19 cellular contexts compared by ENCODE assay signal in genomic region chr4:1879491-1879890, GRCh38. TPM values are rescaled to one million over a fixed set of nuclear protein-coding genes. Genes with fewer than 3 reads are reported as not detected.
DNase-seq lines count a peak whose midpoint lies in the region; ATAC-seq and TF ChIP-seq lines count a peak whose summit lies in the region.
"Had no signal": no experiment of that assay in that cellular context is flagged by ENCODE, and none has a peak within 500 bp of the region (broad histone marks: within the 10 kb centered on the region; RNA-seq: fewer than 3 reads in every experiment).

No MANE protein-coding gene starts in this region.

- H3K4me1 Mint-ChIP-seq in MCF 10A (ENCODE audit: insufficient read depth, unreplicated experiment) (peaks cover 29% of the 10 kb centered on the region), type B pancreatic cell (ENCODE audit: unreplicated experiment) (peaks cover 46% of the 10 kb centered on the region)

- no peak overlapping the region for H3K27ac ChIP-seq in breast epithelium
- H3K27ac ChIP-seq in RWPE1, result peak overlapping the region; percentile 23
- H3K27ac ChIP-seq: psoas muscle, uterus had no signal

- no peak for TF ChIP-seq POLR2A in breast epithelium (IDR thresholded peaks at IDR 0.05)
- TF ChIP-seq POLR2A in erythroblast (IDR thresholded peaks at IDR 0.05; ENCODE audit: low read length), result no peak

- no peaks in the 10 kb centered on the region for H3K4me1 ChIP-seq in breast epithelium
- H3K4me1 ChIP-seq: uterus had no signal

- CTCF ChIA-PET in MCF 10A (lab: Yijun Ruan, JAX), result interaction anchor here (0.7 to 2.9 kb wide), 2 partner anchors 20 to 297 kb away, joined by 3 to 11 read pairs; no protein-coding TSS in a partner anchor
- CTCF ChIA-PET in RWPE1 (lab: Yijun Ruan, JAX), result no interaction called here

- H3K36me3 Mint-ChIP-seq in MCF 10A (ENCODE audit: insufficient read depth, unreplicated experiment) (no peaks in the 10 kb centered on the region), type B pancreatic cell (peaks cover 10% of the 10 kb centered on the region)
- H3K36me3 Mint-ChIP-seq: activated naive CD4-positive, alpha-beta T cell treated with anti-CD3 and anti-CD28 coated beads, Interleukin-2, amount 50 U/mL, for 24 hours had no signal

- H3K36me3 ChIP-seq in breast epithelium, result no peaks in the 10 kb centered on the region
- H3K36me3 ChIP-seq: MG63, uterus had no signal

- no peak for DNase-seq in MCF 10A (ENCODE audit: unreplicated experiment)
- DNase-seq in breast epithelium (ENCODE audit: low spot score in 2 of 2), result no peak
- DNase-seq in RWPE1 (ENCODE audit: low spot score), result no peak
- peak; percentile 28 to 45 for DNase-seq in erythroblast (lab: John Stamatoyannopoulos, UW)
- DNase-seq in type B pancreatic cell (ENCODE audit: extremely low spot score, unreplicated experiment), result no peak
- DNase-seq in left colon, result no peak
- DNase-seq: effector memory CD8-positive, alpha-beta T cell; left ventricle myocardium superior; MG63; NCI-H2081; NCI-H524; PC-3; psoas muscle; stimulated activated naive CD4-positive, alpha-beta T cell; uterus had no signal

- no peak overlapping the region for H3K4me3 ChIP-seq in breast epithelium
- H3K4me3 ChIP-seq: MG63, psoas muscle, uterus had no signal

- ATAC-seq in GM21515 (IDR thresholded peaks at IDR 0.05; ENCODE audit: unreplicated experiment) (no peak), left colon (no peak), GM19351 (IDR thresholded peaks at IDR 0.05; ENCODE audit: unreplicated experiment) (no peak)
- ATAC-seq: effector memory CD8-positive, alpha-beta T cell; left ventricle myocardium superior; psoas muscle; SK-N-SH treated with all-trans-retinoic acid at 6 μM for 48 hours had no signal

- no peak overlapping the region for H3K4me3 Mint-ChIP-seq in MCF 10A (ENCODE audit: unreplicated experiment)
- no peak overlapping the region for H3K4me3 Mint-ChIP-seq in type B pancreatic cell
- H3K4me3 Mint-ChIP-seq: activated naive CD4-positive, alpha-beta T cell treated with anti-CD3 and anti-CD28 coated beads, Interleukin-2, amount 50 U/mL, for 24 hours; effector memory CD8-positive, alpha-beta T cell had no signal

- H3K27me3 Mint-ChIP-seq in MCF 10A (ENCODE audit: insufficient read depth, unreplicated experiment) (no peaks in the 10 kb centered on the region), type B pancreatic cell (no peaks in the 10 kb centered on the region)
- H3K27me3 Mint-ChIP-seq: activated naive CD4-positive, alpha-beta T cell treated with anti-CD3 and anti-CD28 coated beads, Interleukin-2, amount 50 U/mL, for 24 hours; effector memory CD8-positive, alpha-beta T cell had no signal

- intact Hi-C loops in MCF 10A (cut with micrococcal nuclease) (no loop called here), breast epithelium (cut with DNase I; ENCODE audit: low total_unique reads) (no loop called here), left colon (cut with DNase I, micrococcal nuclease) (no loop called here)

- H3K9me3 ChIP-seq in breast epithelium, result no peaks in the 10 kb centered on the region
- H3K9me3 ChIP-seq: MG63, psoas muscle, uterus had no signal

- H3K27me3 ChIP-seq in breast epithelium, result no peaks in the 10 kb centered on the region
- H3K27me3 ChIP-seq: MG63, uterus had no signal

- H3K27ac Mint-ChIP-seq in MCF 10A (ENCODE audit: low read depth, unreplicated experiment), result peak overlapping the region; percentile 29
- peak overlapping the region; percentile 70 for H3K27ac Mint-ChIP-seq in type B pancreatic cell
- H3K27ac Mint-ChIP-seq: activated naive CD4-positive, alpha-beta T cell treated with anti-CD3 and anti-CD28 coated beads, Interleukin-2, amount 50 U/mL, for 24 hours had no signal

- POLR2A ChIA-PET in MCF 10A (lab: Yijun Ruan, JAX), result no interaction called here
- POLR2A ChIA-PET in RWPE1 (lab: Yijun Ruan, JAX; ENCODE audit: low non-redundant PET), result no interaction called here

- H3K9me3 Mint-ChIP-seq in MCF 10A (ENCODE audit: unreplicated experiment) (no peaks in the 10 kb centered on the region), type B pancreatic cell (no peaks in the 10 kb centered on the region)
- H3K9me3 Mint-ChIP-seq: activated naive CD4-positive, alpha-beta T cell treated with anti-CD3 and anti-CD28 coated beads, Interleukin-2, amount 50 U/mL, for 24 hours; effector memory CD8-positive, alpha-beta T cell had no signal

- no TSS peak for BruUV-seq in MCF 10A (replicated peaks; lab: Mats Ljungman, UMichigan)

- no peak for TF ChIP-seq CTCF in MCF 10A (IDR thresholded peaks at IDR 0.05; ENCODE audit: unreplicated experiment)
- no peak for TF ChIP-seq CTCF in breast epithelium (IDR thresholded peaks at IDR 0.05)
- TF ChIP-seq CTCF in RWPE1 (conservative IDR thresholded peaks at IDR 0.05; ENCODE audit: low read depth), result no peak
- TF ChIP-seq CTCF in type B pancreatic cell (conservative IDR thresholded peaks at IDR 0.05), result no peak

RNA-seq across cellular contexts. Expression of gene NSD2, which starts 8.3 kb away (rescaled TPM):
- total RNA-seq in MCF 10A (2022), result 100 and 109 TPM in 2 replicates
- total RNA-seq in breast epithelium, result 10 to 100 TPM; 24.6 to 36.7 (median 30.8) TPM
- total RNA-seq in type B pancreatic cell (ENCODE audit: low replicate concordance), result 70.6 and 156 TPM in 2 replicates
- total RNA-seq in left colon, result 100 to 1,000 TPM in 1 of 2 donors, 10 to 100 TPM in 1; 64.5 to 115 TPM

RNA-seq across cellular contexts. Expression of gene LETM1, which starts 23.5 kb away (rescaled TPM):
- total RNA-seq in MCF 10A (2022) (85.0 and 86.3 TPM in 2 replicates), breast epithelium (10 to 100 TPM; 31.0 to 42.9 (median 32.5) TPM), type B pancreatic cell (ENCODE audit: low replicate concordance) (61.1 and 64.3 TPM in 2 replicates), left colon (100 to 1,000 TPM; 112 to 160 TPM)

Comparison
In these comparisons a context has a peak if more than half of its experiments do, and no peak if none do; other contexts are left out.
1. DNase-seq: peak in erythroblast (2 of 2); none in MCF 10A (single experiment), breast epithelium (0 of 2), RWPE1 (single experiment), type B pancreatic cell (single experiment) and left colon (0 of 2).